ENCODE assay signal across 21 cellular contexts in the genomic region with DNA sequence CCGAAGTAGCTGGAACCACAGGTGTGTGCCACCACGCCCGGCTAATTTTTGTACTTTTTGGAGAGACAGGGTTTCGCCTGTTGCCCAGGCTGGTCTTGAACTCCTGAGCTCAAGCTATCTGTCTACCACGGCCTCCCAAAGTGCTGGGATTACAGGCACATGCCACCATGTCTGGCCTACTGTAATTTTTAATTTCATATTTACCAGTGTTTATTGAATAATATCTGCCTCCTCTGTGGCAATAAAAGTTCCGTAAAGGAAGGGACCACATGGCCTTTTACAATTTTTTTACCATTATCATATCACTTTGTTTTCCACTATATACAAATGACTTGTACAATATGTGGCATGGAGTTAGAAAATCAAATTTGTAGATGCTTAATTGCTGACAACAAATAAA. TPM values are rescaled to one million over a fixed set of nuclear protein-coding genes. Genes with fewer than 3 reads are reported as not detected.
DNase-seq lines count a peak whose midpoint lies in the region; ATAC-seq, FAIRE-seq and TF ChIP-seq lines count a peak whose summit lies in the region.
"Had no signal": no experiment of that assay in that cellular context is flagged by ENCODE, and none has a peak within 500 bp of the region (broad histone marks: within the 10 kb centered on the region; RNA-seq: fewer than 3 reads in every experiment).

No MANE protein-coding gene starts in this region.

- H3K36me3 ChIP-seq in heart right ventricle (no peaks in the 10 kb centered on the region), esophagus (ENCODE audit: control insufficient read depth in 2 of 2, insufficient read depth in 2 of 2, low read length in 1 of 2) (no peaks in the 10 kb centered on the region), HepG2 (replicated peaks in 1 of 2; ENCODE audit: control insufficient read depth in 1 of 2, insufficient read depth in 2 of 2, low read length in 2 of 2) (no peaks in the 10 kb centered on the region; a peak in 1 of 5 replicates), urinary bladder (ENCODE audit: insufficient read depth) (no peaks in the 10 kb centered on the region), PC-9 (ENCODE audit: low read depth) (no peaks in the 10 kb centered on the region)

- no peak for TF ChIP-seq POLR2A in HepG2 (IDR thresholded peaks at IDR 0.05; ENCODE audit: insufficient read depth in 1 of 2, low read depth in 2 of 2, low read length in 2 of 2)

- peak overlapping the region; percentile 61 for H3K9ac ChIP-seq in HepG2 (ENCODE audit: insufficient read depth, low read depth, low read length)
- H3K9ac ChIP-seq: BLaER1 treated with 17β-estradiol and CSF1 and Interleukin-3, amounts not matched to agents 10 nM and 100 nM had no signal

- H3K4me2 ChIP-seq in HepG2 (ENCODE audit: low read depth, low read length) (peak overlapping the region; percentile 90), PC-9 (no peak overlapping the region)
- H3K4me2 ChIP-seq: BLaER1 treated with 17β-estradiol and CSF1 and Interleukin-3, amounts not matched to agents 10 nM and 100 nM had no signal

- ATAC-seq in heart right ventricle (no peak), HepG2 (no peak)
- ATAC-seq: A549, Panc1 had no signal

- no peak for FAIRE-seq in HepG2 (lab: Jason Lieb, UNC)
- FAIRE-seq: A549, GM12892 had no signal

- DNase-seq in heart right ventricle = no peak
- no peak for DNase-seq in cardiac septum (ENCODE audit: low spot score)
- no peak for DNase-seq in HepG2 (ENCODE audit: low spot score)
- no peak for DNase-seq in PC-9
- DNase-seq in activated effector memory CD4-positive, alpha-beta T cell treated with Interleukin-2 at 50 U/mL for 16 hours = no peak
- no peak for DNase-seq in GM03348 (ENCODE audit: low spot score)
- DNase-seq: GF-D8, GOT3, KBM-7, NCI-H1417 treated with DMSO at 0.1 percent for 48 hours, NCI-H1930, NCI-H510A, NCI-H82, SHP77 treated with DMSO at 0.1 percent for 48 hours had no signal

- H3F3A ChIP-seq in PC-9 (ENCODE audit: insufficient read depth, low read depth) = no peaks in the 10 kb centered on the region

- no peaks in the 10 kb centered on the region for H3K9me2 ChIP-seq in PC-9 (ENCODE audit: insufficient read depth)

- TF ChIP-seq RAD21 in HepG2 (CRISPR knock-in tag; IDR thresholded peaks at IDR 0.05) = no peak

- in situ Hi-C loops in HepG2 (cut with HindIII; ENCODE audit: extremely low pct_ligation_motif_present, low pct_unique_long_range_greater_than_20kb) = loop anchor here (5.0 to 10.0 kb wide), 2 partner anchors 34 to 57 kb away; no protein-coding TSS in a partner anchor

- H3K9me3 ChIP-seq in heart right ventricle = peaks cover 0 to 26% (median 8%) of the 10 kb centered on the region in 11 donors
- peaks cover 0 to 3% of the 10 kb centered on the region in 2 donors for H3K9me3 ChIP-seq in esophagus (ENCODE audit: control insufficient read depth in 2 of 2, insufficient read depth in 1 of 2, low read depth in 1 of 2, low read length in 1 of 2)
- no peaks in the 10 kb centered on the region for H3K9me3 ChIP-seq in HepG2 (ENCODE audit: low read length)
- peaks cover 8% of the 10 kb centered on the region; the same call in 1 of the 2 replicates for H3K9me3 ChIP-seq in PC-9 (ENCODE audit: insufficient read depth, low read depth)

- WGBS in heart right ventricle, 2 donors = 96 to 99% methylated on average over 6 of the region's 6 CpGs
- WGBS in esophagus, 2 donors = 65 to 69% methylated on average over 6 of the region's 6 CpGs
- 91% methylated on average over 6 of the region's 6 CpGs for WGBS in HepG2 (ENCODE audit: low lambda C conversion rate)
- WGBS in urinary bladder = 87% methylated on average over 6 of the region's 6 CpGs

- peak overlapping the region in 9 of 10 donors; percentile 10 to 61 (median 36) for H3K27ac ChIP-seq in heart right ventricle
- peak overlapping the region; percentile 57 to 86 for H3K27ac ChIP-seq in esophagus (ENCODE audit: low read depth in 2 of 2, low read length in 1 of 2)
- H3K27ac ChIP-seq in HepG2 (ENCODE audit: extremely low read length, insufficient read depth, low read length) = peak overlapping the region; percentile 81
- H3K27ac ChIP-seq in urinary bladder (ENCODE audit: low read depth) = peak overlapping the region; percentile 66
- H3K27ac ChIP-seq in PC-9 = no peak overlapping the region
- H3K27ac ChIP-seq: BLaER1 treated with 17β-estradiol and CSF1 and Interleukin-3, amounts not matched to agents 10 nM and 100 nM; HL-60 had no signal

- no peak overlapping the region for H3K4me3 ChIP-seq in heart right ventricle
- H3K4me3 ChIP-seq in esophagus (ENCODE audit: low read depth in 1 of 2, low read length in 2 of 2) = no peak overlapping the region
- peak overlapping the region in 2 of 3 experiments; percentile 38 to 65; a peak in 3 of 6 replicates for H3K4me3 ChIP-seq in HepG2 (replicated peaks in 1 of 3; ENCODE audit: insufficient read depth in 1 of 3, low read depth in 2 of 3, low read length in 3 of 3)
- no peak overlapping the region for H3K4me3 ChIP-seq in urinary bladder (ENCODE audit: low read depth, low read length)
- no peak overlapping the region for H3K4me3 ChIP-seq in PC-9
- H3K4me3 ChIP-seq: A549; BLaER1 treated with 17β-estradiol and CSF1 and Interleukin-3, amounts not matched to agents 10 nM and 100 nM had no signal

- BruUV-seq in HepG2 (replicated peaks; lab: Mats Ljungman, UMichigan) (no TSS peak), PC-9 (replicated peaks; lab: Mats Ljungman, UMichigan) (no TSS peak)

- POLR2A ChIA-PET in HepG2 (lab: Yijun Ruan, JAX) = interaction anchor here (0.8 to 3.9 kb wide), 6 partner anchors 9 to 48 kb away, joined by 3 to 22 read pairs (median 12); no protein-coding TSS in a partner anchor
- POLR2A ChIA-PET in PC-9 (lab: Charles Lee; ENCODE audit: unreplicated experiment) = no interaction called here

- CTCF ChIA-PET in HepG2 (lab: Yijun Ruan, JAX; ENCODE audit: low intra/inter-chr PET ratio, low total read pairs) (no interaction called here), PC-9 (lab: Charles Lee) (no interaction called here)

- TF ChIP-seq EP300 in HepG2 (IDR thresholded peaks at IDR 0.05; ENCODE audit: low read depth in 2 of 2, low read length in 2 of 2) (no peak), HepG2 (CRISPR knock-in tag; IDR thresholded peaks at IDR 0.05; ENCODE audit: borderline replicate concordance) (no peak)

- H3K4me1 ChIP-seq in heart right ventricle = peaks cover under 1 to 75% (median 45%) of the 10 kb centered on the region in 9 donors
- peaks cover 0 to 7% of the 10 kb centered on the region in 2 donors for H3K4me1 ChIP-seq in esophagus (ENCODE audit: control insufficient read depth in 2 of 2, insufficient read depth in 2 of 2, low read length in 1 of 2)
- peaks cover 88% of the 10 kb centered on the region for H3K4me1 ChIP-seq in HepG2 (ENCODE audit: insufficient read depth, low read length)
- H3K4me1 ChIP-seq in urinary bladder (ENCODE audit: insufficient read depth) = no peaks in the 10 kb centered on the region
- H3K4me1 ChIP-seq in PC-9 (replicated peaks; ENCODE audit: insufficient read depth) = peaks cover 13% of the 10 kb centered on the region

- H3K27me3 ChIP-seq in heart right ventricle = no peaks in the 10 kb centered on the region
- no peaks in the 10 kb centered on the region for H3K27me3 ChIP-seq in esophagus (ENCODE audit: control insufficient read depth in 1 of 2, insufficient read depth in 2 of 2, low read length in 2 of 2)
- H3K27me3 ChIP-seq in HepG2 (ENCODE audit: control insufficient read depth in 1 of 2, insufficient read depth in 2 of 2, low read length in 2 of 2) = no peaks in the 10 kb centered on the region
- no peaks in the 10 kb centered on the region for H3K27me3 ChIP-seq in PC-9 (ENCODE audit: insufficient read depth, low read depth)
- H3K27me3 ChIP-seq: BLaER1 treated with 17β-estradiol and CSF1 and Interleukin-3, amounts not matched to agents 10 nM and 100 nM had no signal

- intact Hi-C loops in heart right ventricle (cut with DNase I) (loop anchor here in 3 of 10 donors (5.0 to 10.0 kb wide), 3 partner anchors 54 to 77 kb away; no protein-coding TSS in a partner anchor), cardiac septum (cut with DNase I) (no loop called here), HepG2 (cut with micrococcal nuclease; ENCODE audit: unreplicated experiment) (loop anchor here (2.0 to 5.0 kb wide), 2 partner anchors 15 to 49 kb away; no protein-coding TSS in a partner anchor), PC-9 (cut with micrococcal nuclease; ENCODE audit: unreplicated experiment) (no loop called here)

- TF ChIP-seq CTCF in heart right ventricle (IDR thresholded peaks at IDR 0.05) (no peak), HepG2 (CRISPR knock-in tag; IDR thresholded peaks at IDR 0.05) (no peak), PC-9 (conservative IDR thresholded peaks at IDR 0.05) (no peak)

- H4K20me1 ChIP-seq in HepG2 (ENCODE audit: insufficient read depth, low read length) (peaks cover 14% of the 10 kb centered on the region), PC-9 (ENCODE audit: insufficient read depth) (no peaks in the 10 kb centered on the region; the same call in 1 of the 2 replicates)

- peaks cover 100% of the 10 kb centered on the region for H3K79me2 ChIP-seq in HepG2 (ENCODE audit: insufficient read depth, low read length)
- H3K79me2 ChIP-seq in PC-9 (ENCODE audit: low read depth) = peaks cover 79% of the 10 kb centered on the region

- H2AFZ ChIP-seq in HepG2 (ENCODE audit: low read length) (no peak overlapping the region), PC-9 (no peak overlapping the region)

RNA-seq across cellular contexts. Expression of gene USP31, which starts 7.8 kb away (rescaled TPM):
- total RNA-seq in heart right ventricle (10 to 100 TPM; 19.0 to 32.1 (median 23.2) TPM), cardiac septum (21.6 TPM), HepG2 (2016; rRNA removed; fragmentation: Illumina TruSeq; extraction: Trizol) (22.5 and 29.1 TPM in 2 replicates), urinary bladder (27.4 TPM), PC-9 (2021) (9.1 and 12.1 TPM in 2 replicates)
- polyA plus RNA-seq in heart right ventricle (10 to 100 TPM in 1 of 2 donors, 1 to 10 TPM in 1; 8.9 to 21.8 TPM), esophagus (1 to 10 TPM; 3.3 to 6.5 TPM), HepG2 (2011; rRNA removed) (22.7 and 23.3 TPM in 2 replicates), urinary bladder (3.7 TPM)
- 16.8 and 17.4 TPM in 2 replicates for total RNA-seq in HepG2 (2016; cell fraction: cytosol; rRNA removed; fragmentation: Illumina TruSeq; extraction: Trizol; ENCODE audit: low read depth)
- 22.8 and 25.6 TPM in 2 replicates for total RNA-seq in HepG2 (2016; cell fraction: insoluble cytoplasmic fraction; rRNA removed; fragmentation: Illumina TruSeq; extraction: Trizol)
- 29.3 and 32.3 TPM in 2 replicates for total RNA-seq in HepG2 (2016; cell fraction: membrane; rRNA removed; fragmentation: Illumina TruSeq; extraction: Trizol)
- total RNA-seq in HepG2 (2016; cell fraction: nucleus; rRNA removed; fragmentation: Illumina TruSeq; extraction: Trizol) = 37.5 and 40.8 TPM in 2 replicates
- polyA plus RNA-seq in HepG2 (2011; cell fraction: cytosol; rRNA removed) = 14.9 and 16.7 TPM in 2 replicates
- polyA plus RNA-seq in HepG2 (2011; cell fraction: nucleus; rRNA removed) = 36.6 and 36.8 TPM in 2 replicates
- 9.0 and 10.0 TPM in 2 replicates for polyA plus RNA-seq in HepG2 (2012)
- 12.2 and 13.0 TPM in 2 replicates for polyA plus RNA-seq in HepG2 (2016; cell fraction: cytosol; fragmentation: Illumina TruSeq; extraction: Trizol; ENCODE audit: low read depth)
- 13.8 and 15.9 TPM in 2 replicates for polyA plus RNA-seq in HepG2 (2016; cell fraction: insoluble cytoplasmic fraction; fragmentation: Illumina TruSeq; extraction: Trizol; ENCODE audit: low read depth)
- polyA plus RNA-seq in HepG2 (2016; cell fraction: membrane; fragmentation: Illumina TruSeq; extraction: Trizol; ENCODE audit: low read depth) = 19.9 and 22.8 TPM in 2 replicates
- 23.2 and 27.3 TPM in 2 replicates for polyA plus RNA-seq in HepG2 (2016; cell fraction: nucleus; fragmentation: Illumina TruSeq; extraction: Trizol; ENCODE audit: insufficient read depth, low read depth)
- 30.7 and 80.3 TPM in 2 replicates for polyA minus RNA-seq in HepG2 (2011; rRNA and poly(A)+ RNA removed; ENCODE audit: low replicate concordance)
- polyA minus RNA-seq in HepG2 (2011; cell fraction: cytosol; rRNA and poly(A)+ RNA removed) = 30.8 and 35.6 TPM in 2 replicates
- 109 and 122 TPM in 2 replicates for polyA minus RNA-seq in HepG2 (2011; cell fraction: nucleus; rRNA and poly(A)+ RNA removed)

RNA-seq across cellular contexts. Expression of gene SCNN1G, which starts 41.0 kb away (rescaled TPM):
- total RNA-seq in heart right ventricle (under 1 TPM in 3 of 10 donors, not detected in 7; 0.05 to 0.30 (median 0.12) TPM), cardiac septum (not detected), HepG2 (2016; rRNA removed; fragmentation: Illumina TruSeq; extraction: Trizol) (not detected in 2 replicates), urinary bladder (2.4 TPM), PC-9 (2021) (not detected in 2 replicates)
- polyA plus RNA-seq in heart right ventricle (under 1 TPM in 1 of 2 donors, not detected in 1; 0.03 TPM), esophagus (10 to 100 TPM in 1 of 2 donors, 1 to 10 TPM in 1; 6.1 to 11.2 TPM), HepG2 (2011; rRNA removed) (not detected in 2 replicates), urinary bladder (0.61 TPM)
- total RNA-seq in HepG2 (2016; cell fraction: cytosol; rRNA removed; fragmentation: Illumina TruSeq; extraction: Trizol; ENCODE audit: low read depth) = not detected in 2 replicates
- not detected in 2 replicates for total RNA-seq in HepG2 (2016; cell fraction: insoluble cytoplasmic fraction; rRNA removed; fragmentation: Illumina TruSeq; extraction: Trizol)
- not detected in 2 replicates for total RNA-seq in HepG2 (2016; cell fraction: membrane; rRNA removed; fragmentation: Illumina TruSeq; extraction: Trizol)
- not detected in 2 replicates for total RNA-seq in HepG2 (2016; cell fraction: nucleus; rRNA removed; fragmentation: Illumina TruSeq; extraction: Trizol)
- not detected in 2 replicates for polyA plus RNA-seq in HepG2 (2011; cell fraction: cytosol; rRNA removed)
- not detected in 2 replicates for polyA plus RNA-seq in HepG2 (2011; cell fraction: nucleus; rRNA removed)
- polyA plus RNA-seq in HepG2 (2012) = not detected in 2 replicates
- not detected in 2 replicates for polyA plus RNA-seq in HepG2 (2016; cell fraction: cytosol; fragmentation: Illumina TruSeq; extraction: Trizol; ENCODE audit: low read depth)
- polyA plus RNA-seq in HepG2 (2016; cell fraction: insoluble cytoplasmic fraction; fragmentation: Illumina TruSeq; extraction: Trizol; ENCODE audit: low read depth) = not detected in 2 replicates
- polyA plus RNA-seq in HepG2 (2016; cell fraction: membrane; fragmentation: Illumina TruSeq; extraction: Trizol; ENCODE audit: low read depth) = not detected in 2 replicates
- not detected in 2 replicates for polyA plus RNA-seq in HepG2 (2016; cell fraction: nucleus; fragmentation: Illumina TruSeq; extraction: Trizol; ENCODE audit: insufficient read depth, low read depth)
- not detected in 2 replicates for polyA minus RNA-seq in HepG2 (2011; rRNA and poly(A)+ RNA removed; ENCODE audit: low replicate concordance)
- not detected in 2 replicates for polyA minus RNA-seq in HepG2 (2011; cell fraction: cytosol; rRNA and poly(A)+ RNA removed)
- polyA minus RNA-seq in HepG2 (2011; cell fraction: nucleus; rRNA and poly(A)+ RNA removed) = not detected in 2 replicates

Comparison
In these comparisons a context has a peak if more than half of its experiments do, and no peak if none do; other contexts are left out.
1. H3K4me3 ChIP-seq: peak in HepG2 (2 of 3); none in heart right ventricle (0 of 10), esophagus (0 of 2), urinary bladder (single experiment) and PC-9 (single experiment).